8 cellular contexts compared by ENCODE assay signal in genomic region chr15:40694706-40695468, GRCh38. TPM values are rescaled to one million over a fixed set of nuclear protein-coding genes. Genes with fewer than 3 reads are reported as not detected.
DNase-seq lines count a peak whose midpoint lies in the region; TF ChIP-seq lines count a peak whose summit lies in the region.

RAD51 (plus strand) TSS chr15:40695174; CDS start chr15:40698759, 3,585 bp downstream.

- H3K27me3 ChIP-seq in SJSA1 (replicated peaks): no peaks in the 10 kb centered on the region
- H3K27me3 ChIP-seq in neuron (ENCODE audit: insufficient read depth, low read length): no peaks in the 10 kb centered on the region

- CTCF ChIA-PET in HEK293T (lab: Yijun Ruan, JAX): interaction anchor here (0.6 to 1.2 kb wide), 5 partner anchors 11 to 163 kb away, joined by 3 to 8 read pairs (median 4); no protein-coding TSS in a partner anchor

- H2AFZ ChIP-seq in neuron (ENCODE audit: low read depth, low read length): peak within 1 kb of the TSS; percentile 87

- H3K9me3 ChIP-seq in SJSA1 (replicated peaks) (no peaks in the 10 kb centered on the region), neuron (ENCODE audit: low read length) (no peaks in the 10 kb centered on the region)

- peaks cover 38% of the 10 kb centered on the region for H3K36me3 ChIP-seq in SJSA1
- peaks cover 9% of the 10 kb centered on the region for H3K36me3 ChIP-seq in neuron (ENCODE audit: insufficient read depth, low read length)

- H3K4me1 ChIP-seq in SJSA1 (replicated peaks) (peaks cover 11% of the 10 kb centered on the region), neuron (ENCODE audit: insufficient read depth, low read length) (peaks cover 11% of the 10 kb centered on the region)

- peak within 1 kb of the TSS; percentile 88 for H3K27ac ChIP-seq in SJSA1

- DNase-seq in GM03348 (ENCODE audit: low spot score) (peak; percentile 98), HEK293T (ENCODE audit: extremely low spot score) (peak; percentile 82), MV-4-11 (lab: John Stamatoyannopoulos, UW) (peak; percentile 97), SJSA1 (ENCODE audit: low read depth in 1 of 2, low spot score in 2 of 2) (peak; percentile 92 to 96), foreskin melanocyte (peak; percentile 95), stromal cell of bone marrow (ENCODE audit: low read depth) (peak; percentile 92)
- DNase-seq in activated naive CD4-positive, alpha-beta T cell (lab: John Stamatoyannopoulos, UW): peak; percentile 71 to 89 (median 84)

- H3K4me3 ChIP-seq in SJSA1: peak within 1 kb of the TSS; percentile 88
- peak within 1 kb of the TSS; percentile 69 for H3K4me3 ChIP-seq in neuron (ENCODE audit: low read length)

- POLR2A ChIA-PET in HEK293T (lab: Yijun Ruan, JAX): interaction anchor here (0.6 to 2.4 kb wide), 20 partner anchors 9 to 258 kb away, joined by 3 to 9 read pairs (median 6); partner anchors contain the start of genes CHAC1, DNAJC17, RPUSD2 and VPS18

TF ChIP-seq in HEK293T, 16 proteins besides CTCF, POLR2A, EP300 and RAD21:
- TF ChIP-seq ELF4 (IDR thresholded peaks at IDR 0.05): no peak
- TF ChIP-seq L3MBTL2 (conservative IDR thresholded peaks at IDR 0.05): peak; percentile 87

RNA-seq across cellular contexts. Expression of gene RAD51, which starts in this region (rescaled TPM):
- total RNA-seq in SJSA1 (2014; rRNA removed; shearing (Covaris generic)): 32.3 and 33.3 TPM in 2 replicates

Comparison
In these comparisons a context has a peak if more than half of its experiments do, and no peak if none do; other contexts are left out.
1. Peak in every context shown above with its lines: DNase-seq, H3K4me3 ChIP-seq and H3K27ac ChIP-seq.